Comparison of ENCODE assay signal across 24 cellular contexts in the genomic region with DNA sequence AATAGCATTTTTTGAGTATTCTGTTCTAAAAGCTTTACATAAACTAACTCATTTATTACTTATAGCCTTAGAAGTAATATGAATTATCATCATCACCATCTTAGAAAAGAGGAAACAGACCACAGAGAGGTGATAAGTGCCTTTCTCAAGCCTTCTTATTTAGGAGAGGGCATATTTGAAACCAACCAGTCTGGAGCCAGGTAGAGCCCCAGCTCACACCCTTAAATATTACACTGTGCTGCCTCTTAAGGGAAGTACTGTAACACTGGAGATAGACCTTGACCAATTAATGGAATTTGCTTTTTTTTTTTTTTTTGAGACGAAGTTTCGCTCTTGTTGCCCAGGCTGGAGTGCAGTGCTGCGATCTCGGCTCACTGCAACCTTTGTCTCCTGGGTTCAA. TPM values are rescaled to one million over a fixed set of nuclear protein-coding genes. Genes with fewer than 3 reads are reported as not detected.
"Had no signal": no experiment of that assay in that cellular context is flagged by ENCODE, and none has a peak within 500 bp of the region (broad histone marks: within the 10 kb centered on the region; RNA-seq: fewer than 3 reads in every experiment).

No MANE protein-coding gene starts in this region.

- H3K9me3 ChIP-seq: esophagus squamous epithelium, neutrophil, pancreas, suprapubic skin, transverse colon, vagina had no signal

- H3K27me3 ChIP-seq: esophagus squamous epithelium, neutrophil, pancreas, suprapubic skin, transverse colon, vagina had no signal

- H3K4me3 ChIP-seq: esophagus squamous epithelium, pancreas, suprapubic skin, transverse colon, vagina had no signal

- H3K27ac ChIP-seq: esophagus squamous epithelium, neutrophil, pancreas, suprapubic skin, transverse colon, vagina had no signal

- ATAC-seq: activated CD8-positive, alpha-beta T cell treated with anti-CD3 and anti-CD28 coated beads for 36 hours; effector memory CD8-positive, alpha-beta T cell; naive thymus-derived CD8-positive, alpha-beta T cell; pancreas; stimulated activated naive CD8-positive, alpha-beta T cell treated with anti-CD3 and anti-CD28 coated beads, Interleukin-15, amount 100 ng/mL, for 72 hours had no signal

- H3K4me1 ChIP-seq: pancreas had no signal

- H3K36me3 ChIP-seq: esophagus squamous epithelium, neutrophil, pancreas, suprapubic skin, transverse colon, vagina had no signal

- DNase-seq: activated CD4-positive, alpha-beta T cell treated with anti-CD3 and anti-CD28 coated beads, Interleukin-2, amount 10 ng/mL, durations not matched to agents 24 days and 14 days; activated CD8-positive, alpha-beta T cell treated with anti-CD3 and anti-CD28 coated beads for 36 hours; activated naive CD4-positive, alpha-beta T cell treated with Interleukin-2 at 50 U/mL for 16 hours; activated naive CD8-positive, alpha-beta T cell treated with anti-CD3 and anti-CD28 coated beads, Interleukin-2, amount 10 ng/mL, durations not matched to agents 7 days and 5 days; activated T-cell treated with anti-CD3 and anti-CD28 coated beads, Interleukin-2, amount 50 U/mL, for 1 hour; amygdala; caudate nucleus; effector memory CD8-positive, alpha-beta T cell; esophagus squamous epithelium; hypothalamus; mesendoderm; naive thymus-derived CD8-positive, alpha-beta T cell; pancreas; stimulated activated CD4-positive, alpha-beta T cell treated with anti-CD3 and anti-CD28 coated beads, Interleukin-2, amount 100 ng/mL, for 48 hours; stimulated activated naive CD8-positive, alpha-beta T cell treated with anti-CD3 and anti-CD28 coated beads, Interleukin-15, amount 100 ng/mL, for 72 hours; T-helper 2 cell; transverse colon had no signal

RNA-seq across cellular contexts. Expression of gene BCO2, which starts 2.3 kb away (rescaled TPM):
- polyA plus RNA-seq: naive thymus-derived CD8-positive, alpha-beta T cell had no signal

RNA-seq across cellular contexts. Expression of gene TEX12, which starts 10.4 kb away (rescaled TPM):
- total RNA-seq: activated CD4-positive, alpha-beta T cell treated with anti-CD3 and anti-CD28 coated beads, Interleukin-2, amount 10 ng/mL, durations not matched to agents 24 days and 14 days; activated CD8-positive, alpha-beta T cell treated with anti-CD3 and anti-CD28 coated beads for 36 hours; activated T-helper 2 cell treated with anti-CD3 and anti-CD28 coated beads, Interferon-gamma antibody, Interleukin-2, Interleukin-4, amounts not matched to agents 10 μg/mL and 5 μg/mL and 100 μg/mL, durations not matched to agents 14 hours and 24 hours and 36 hours; dermis microvascular lymphatic vessel endothelial cell; pancreas; renal cortical epithelial cell; vagina had no signal
- polyA plus RNA-seq: keratinocyte; naive thymus-derived CD8-positive, alpha-beta T cell had no signal

RNA-seq across cellular contexts. Expression of gene IL18, which starts 13.7 kb away (rescaled TPM):
- total RNA-seq: activated CD8-positive, alpha-beta T cell treated with anti-CD3 and anti-CD28 coated beads for 36 hours; dermis microvascular lymphatic vessel endothelial cell; naive thymus-derived CD8-positive, alpha-beta T cell had no signal
